ENCODE assay signal across 11 cellular contexts in genomic region chr10:114537791-114538543, GRCh38.
DNase-seq lines count a peak whose midpoint lies in the region; ATAC-seq and TF ChIP-seq lines count a peak whose summit lies in the region.
"Had no signal": no experiment of that assay in that cellular context is flagged by ENCODE, and none has a peak within 500 bp of the region (broad histone marks: within the 10 kb centered on the region; RNA-seq: fewer than 3 reads in every experiment).

No MANE protein-coding gene starts in this region.

- peak overlapping the region; percentile 68 for H3K4me3 Mint-ChIP-seq in activated CD4-positive, alpha-beta T cell treated with anti-CD3 and anti-CD28 coated beads, Interleukin-2, amount 10 ng/mL, durations not matched to agents 24 days and 14 days
- H3K4me3 Mint-ChIP-seq in brain = no peak overlapping the region

- no peaks in the 10 kb centered on the region for H3K9me3 Mint-ChIP-seq in activated CD4-positive, alpha-beta T cell treated with anti-CD3 and anti-CD28 coated beads, Interleukin-2, amount 10 ng/mL, durations not matched to agents 24 days and 14 days
- H3K9me3 Mint-ChIP-seq in brain = peaks cover 0 to 6% (median 3%) of the 10 kb centered on the region in 5 experiments

- H3K9ac ChIP-seq in HUES64 (ENCODE audit: low read depth, low read length) (no peak overlapping the region), neural cell (ENCODE audit: low read length) (peak overlapping the region; percentile 34)

- H3K36me3 Mint-ChIP-seq in activated CD4-positive, alpha-beta T cell treated with anti-CD3 and anti-CD28 coated beads, Interleukin-2, amount 10 ng/mL, durations not matched to agents 24 days and 14 days (ENCODE audit: low read depth) = no peaks in the 10 kb centered on the region
- H3K36me3 Mint-ChIP-seq in brain = peaks cover 16% of the 10 kb centered on the region

- no peak overlapping the region for H2AFZ ChIP-seq in neural cell (ENCODE audit: low read depth, low read length)

- H3K4me1 ChIP-seq in HUES64 (ENCODE audit: insufficient read depth, low read length) = peaks cover 28% of the 10 kb centered on the region
- H3K4me1 ChIP-seq: SJSA1 had no signal

- intact Hi-C loops in activated CD4-positive, alpha-beta T cell treated with anti-CD3 and anti-CD28 coated beads, Interleukin-2, amount 10 ng/mL, durations not matched to agents 24 days and 14 days (cut with micrococcal nuclease) = loop anchor here (5.0 kb wide), 1 partner anchor 576 kb away; no protein-coding TSS in a partner anchor

- no peak for TF ChIP-seq RAD21 in neural cell (conservative IDR thresholded peaks at IDR 0.05)

- no peaks in the 10 kb centered on the region for H3K27me3 Mint-ChIP-seq in activated CD4-positive, alpha-beta T cell treated with anti-CD3 and anti-CD28 coated beads, Interleukin-2, amount 10 ng/mL, durations not matched to agents 24 days and 14 days
- H3K27me3 Mint-ChIP-seq in brain = peaks cover 54% of the 10 kb centered on the region

- no peaks in the 10 kb centered on the region for H3K36me3 ChIP-seq in HUES64 (ENCODE audit: insufficient read depth, low read length)
- no peaks in the 10 kb centered on the region for H3K36me3 ChIP-seq in neural cell (ENCODE audit: insufficient read depth, low read length)
- H3K36me3 ChIP-seq: SJSA1 had no signal

- TF ChIP-seq CTCF in brain (conservative IDR thresholded peaks at IDR 0.05) (no peak), neural cell (IDR thresholded peaks at IDR 0.05; ENCODE audit: poor library complexity, severe bottlenecking) (no peak)

- no peak for DNase-seq in activated CD4-positive, alpha-beta T cell treated with anti-CD3 and anti-CD28 coated beads, Interleukin-2, amount 10 ng/mL, durations not matched to agents 24 days and 14 days
- no peak for DNase-seq in activated CD4-positive, alpha-beta T cell treated with anti-CD3 and anti-CD28 coated beads, Interleukin-2, amount 50 U/mL, for 4 hours
- no peak for DNase-seq in stimulated activated CD4-positive, alpha-beta T cell treated with anti-CD3 and anti-CD28 coated beads, Interleukin-4, amount 100 ng/mL, for 1 hour
- no peak for DNase-seq in NCI-H2227 (lab: John Stamatoyannopoulos, UW; ENCODE audit: unreplicated experiment)
- DNase-seq: DMS79, erythroblast had no signal

- peak; percentile 92 for TF ChIP-seq EP300 in neural cell (conservative IDR thresholded peaks at IDR 0.05; ENCODE audit: poor library complexity, severe bottlenecking)

- peaks cover 56% of the 10 kb centered on the region for H3K4me1 Mint-ChIP-seq in activated CD4-positive, alpha-beta T cell treated with anti-CD3 and anti-CD28 coated beads, Interleukin-2, amount 10 ng/mL, durations not matched to agents 24 days and 14 days
- H3K4me1 Mint-ChIP-seq in brain = peaks cover 19% of the 10 kb centered on the region

- no peaks in the 10 kb centered on the region for H3F3A ChIP-seq in neural cell (ENCODE audit: insufficient read depth, low read length, poor library complexity, severe bottlenecking)

- H3K9me3 ChIP-seq in HUES64 (ENCODE audit: insufficient read depth, low read depth, low read length) = peaks cover 5% of the 10 kb centered on the region; the same call in 1 of the 2 replicates
- H3K9me3 ChIP-seq in neural cell (ENCODE audit: low read length) = no peaks in the 10 kb centered on the region
- H3K9me3 ChIP-seq: SJSA1 had no signal

- peak overlapping the region; percentile 23 for H3K4me2 ChIP-seq in neural cell (ENCODE audit: low read length)

- H3K79me2 ChIP-seq in neural cell (replicated peaks; ENCODE audit: insufficient read depth, low read length) = no peaks in the 10 kb centered on the region

- no peak overlapping the region for H3K4me3 ChIP-seq in HUES64 (ENCODE audit: low read length)
- H3K4me3 ChIP-seq in neural cell (ENCODE audit: low read length) = peak overlapping the region; percentile 27
- H3K4me3 ChIP-seq: SJSA1 had no signal

- ATAC-seq in HG03378 (IDR thresholded peaks at IDR 0.05; ENCODE audit: unreplicated experiment) = no peak

- H3K27me3 ChIP-seq in HUES64 (ENCODE audit: insufficient read depth, low read length) = peaks cover 4% of the 10 kb centered on the region
- H3K27me3 ChIP-seq in neural cell (ENCODE audit: insufficient read depth, low read depth, low read length) = no peaks in the 10 kb centered on the region
- H3K27me3 ChIP-seq: SJSA1 had no signal

- H3K27ac ChIP-seq in HUES64 (ENCODE audit: low read depth, low read length) (peak overlapping the region; percentile 20; the same call in 1 of the 2 replicates), neural cell (ENCODE audit: low read length) (peak overlapping the region; percentile 65)
- H3K27ac ChIP-seq: SJSA1 had no signal

- no peaks in the 10 kb centered on the region for H4K20me1 ChIP-seq in neural cell (ENCODE audit: insufficient read depth)

- peak overlapping the region; percentile 64 for H3K27ac Mint-ChIP-seq in activated CD4-positive, alpha-beta T cell treated with anti-CD3 and anti-CD28 coated beads, Interleukin-2, amount 10 ng/mL, durations not matched to agents 24 days and 14 days
- H3K27ac Mint-ChIP-seq in brain = peak overlapping the region in 3 of 5 experiments; percentile 59 to 84 (median 79)

- WGBS in HUES64 = 29% methylated on average over 5 of the region's 5 CpGs

- no peaks in the 10 kb centered on the region for H3K9me2 ChIP-seq in neural cell (ENCODE audit: insufficient read depth, low read length)

TF ChIP-seq in neural cell, 6 proteins besides CTCF, POLR2A, EP300 and RAD21:
- TF ChIP-seq POLR2AphosphoS5 (IDR thresholded peaks at IDR 0.05) (peak; percentile 89), SMC3 (conservative IDR thresholded peaks at IDR 0.05; ENCODE audit: poor library complexity) (no peak)
